ENCODE assay signal across 21 cellular contexts in genomic region chr6:132475925-132476324, GRCh38.
"Had no signal": no experiment of that assay in that cellular context is flagged by ENCODE, and none has a peak within 500 bp of the region (broad histone marks: within the 10 kb centered on the region; RNA-seq: fewer than 3 reads in every experiment).

No MANE protein-coding gene starts in this region.

- DNase-seq: activated CD4-positive, alpha-beta T cell treated with anti-CD3 and anti-CD28 coated beads for 4 hours; activated CD8-positive, alpha-beta memory T cell treated with anti-CD3 and anti-CD28 coated beads, Interleukin-2, amount 50 U/mL, for 4 hours; activated CD8-positive, alpha-beta T cell treated with anti-CD3 and anti-CD28 coated beads for 36 hours; activated gamma-delta T cell treated with Interleukin-2 at 50 U/mL for 16 hours; activated naive CD4-positive, alpha-beta T cell treated with anti-CD3 and anti-CD28 coated beads, Interleukin-2, amount 10 ng/mL, durations not matched to agents 7 days and 5 days; activated naive CD8-positive, alpha-beta T cell treated with anti-CD3 and anti-CD28 coated beads for 36 hours; activated T-cell treated with anti-CD3 and anti-CD28 coated beads, Interleukin-2, amount 50 U/mL, for 72 hours; brain microvascular endothelial cell; NCI-H1048; NCI-H146; NCI-H1930; NCI-H2171; NCI-H226; NCI-H510A; Peyer's patch; SHP77 treated with DMSO at 0.1 percent for 48 hours; T-helper 1 cell had no signal

- ATAC-seq: activated CD4-positive, CD25-positive, alpha-beta regulatory T cell treated with anti-CD3 and anti-CD28 coated beads, Interleukin-2, amount 50 U/mL, for 24 hours; activated CD8-positive, alpha-beta T cell treated with anti-CD3 and anti-CD28 coated beads for 36 hours; activated T-cell treated with anti-CD3 and anti-CD28 coated beads, Interleukin-2, amount 50 U/mL, for 72 hours had no signal

- H3K27me3 Mint-ChIP-seq: activated CD8-positive, alpha-beta T cell treated with anti-CD3 and anti-CD28 coated beads for 36 hours; activated naive CD4-positive, alpha-beta T cell treated with anti-CD3 and anti-CD28 coated beads, Interleukin-2, amount 10 ng/mL, durations not matched to agents 7 days and 5 days; activated naive CD8-positive, alpha-beta T cell treated with anti-CD3 and anti-CD28 coated beads for 36 hours had no signal

- H3K4me3 ChIP-seq: cardiac muscle cell, Peyer's patch had no signal

- H3K4me1 Mint-ChIP-seq: activated naive CD4-positive, alpha-beta T cell treated with anti-CD3 and anti-CD28 coated beads, Interleukin-2, amount 10 ng/mL, durations not matched to agents 7 days and 5 days had no signal

- H3K27ac Mint-ChIP-seq: activated CD8-positive, alpha-beta T cell treated with anti-CD3 and anti-CD28 coated beads for 36 hours; activated naive CD4-positive, alpha-beta T cell treated with anti-CD3 and anti-CD28 coated beads, Interleukin-2, amount 10 ng/mL, durations not matched to agents 7 days and 5 days; activated naive CD8-positive, alpha-beta T cell treated with anti-CD3 and anti-CD28 coated beads for 36 hours; activated T-cell treated with anti-CD3 and anti-CD28 coated beads, Interleukin-2, amount 50 U/mL, for 72 hours; activated T-helper 2 cell treated with anti-CD3 and anti-CD28 coated beads, Interferon-gamma antibody, Interleukin-2, Interleukin-4, amounts not matched to agents 10 μg/mL and 5 μg/mL and 100 μg/mL, durations not matched to agents 14 hours and 24 hours and 36 hours had no signal

- H3K9me3 ChIP-seq: Peyer's patch had no signal

- H3K27ac ChIP-seq: brain microvascular endothelial cell, cardiac muscle cell, Peyer's patch, VCaP had no signal

- H3K4me3 Mint-ChIP-seq: activated CD8-positive, alpha-beta T cell treated with anti-CD3 and anti-CD28 coated beads for 36 hours; activated naive CD4-positive, alpha-beta T cell treated with anti-CD3 and anti-CD28 coated beads, Interleukin-2, amount 10 ng/mL, durations not matched to agents 7 days and 5 days; activated naive CD8-positive, alpha-beta T cell treated with anti-CD3 and anti-CD28 coated beads for 36 hours; activated T-cell treated with anti-CD3 and anti-CD28 coated beads, Interleukin-2, amount 50 U/mL, for 72 hours had no signal

- H3K27me3 ChIP-seq: brain microvascular endothelial cell, cardiac muscle cell, Peyer's patch had no signal

- H3K9me3 Mint-ChIP-seq: activated CD8-positive, alpha-beta T cell treated with anti-CD3 and anti-CD28 coated beads for 36 hours; activated naive CD4-positive, alpha-beta T cell treated with anti-CD3 and anti-CD28 coated beads, Interleukin-2, amount 10 ng/mL, durations not matched to agents 7 days and 5 days; activated naive CD8-positive, alpha-beta T cell treated with anti-CD3 and anti-CD28 coated beads for 36 hours; activated T-cell treated with anti-CD3 and anti-CD28 coated beads, Interleukin-2, amount 50 U/mL, for 72 hours; activated T-helper 2 cell treated with anti-CD3 and anti-CD28 coated beads, Interferon-gamma antibody, Interleukin-2, Interleukin-4, amounts not matched to agents 10 μg/mL and 5 μg/mL and 100 μg/mL, durations not matched to agents 14 hours and 24 hours and 36 hours had no signal
